9 cellular contexts compared by ENCODE assay signal in the genomic region with DNA sequence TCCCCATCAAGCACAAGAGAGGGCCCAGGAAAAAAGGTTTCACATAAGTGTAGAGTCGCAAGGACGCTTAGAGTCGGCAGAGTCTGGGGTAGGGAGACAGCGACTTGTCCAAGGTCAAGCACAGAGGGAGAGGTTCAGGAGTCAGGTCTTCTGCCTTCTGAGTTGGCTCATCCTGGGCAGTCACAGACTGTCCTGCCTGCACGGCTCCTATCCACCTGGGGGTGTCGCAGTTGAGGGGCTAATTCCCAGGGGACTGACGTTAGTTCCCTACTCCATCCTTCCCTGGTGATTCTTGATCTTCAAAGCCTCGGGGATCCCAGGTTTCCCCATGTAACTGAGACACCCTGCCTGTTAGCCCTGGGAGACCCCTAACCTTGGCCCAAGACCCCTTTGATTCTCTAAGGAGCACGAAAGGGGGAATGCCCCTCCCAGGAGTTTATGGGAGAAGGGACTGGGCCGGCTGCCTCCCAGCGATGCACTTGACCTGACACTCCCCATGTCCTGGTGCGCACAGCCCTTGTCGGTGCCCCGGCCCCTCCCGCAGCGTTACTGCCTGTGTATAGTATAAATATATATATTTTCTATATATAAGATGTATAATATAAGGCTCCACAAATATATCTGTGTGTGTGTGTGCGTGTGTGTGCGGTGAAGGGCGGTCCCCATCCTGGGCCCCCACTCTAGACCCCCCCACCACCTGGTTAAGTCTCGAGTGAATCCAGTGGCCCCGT. TPM values are rescaled to one million over a fixed set of nuclear protein-coding genes. Genes with fewer than 3 reads are reported as not detected.
DNase-seq lines count a peak whose midpoint lies in the region; ATAC-seq and TF ChIP-seq lines count a peak whose summit lies in the region.
"Had no signal": no experiment of that assay in that cellular context is flagged by ENCODE, and none has a peak within 500 bp of the region (broad histone marks: within the 10 kb centered on the region; RNA-seq: fewer than 3 reads in every experiment).

No MANE protein-coding gene starts in this region.

- WGBS in heart right ventricle, 2 donors = 39 to 44% methylated on average over 21 of the region's 21 CpGs
- 45 to 51% methylated on average over 19 to 20 of the region's 21 CpGs for WGBS in thyroid gland, 2 donors

- DNase-seq in heart right ventricle = no peak
- no peak for DNase-seq in left cardiac atrium
- DNase-seq in RPMI7951 (ENCODE audit: low read depth) = peak; percentile 18
- DNase-seq in foreskin fibroblast = peak in 1 of 2 donors; percentile 62
- peak; percentile 15 to 32 for DNase-seq in thyroid gland
- no peak for DNase-seq in NCI-H446 (lab: John Stamatoyannopoulos, UW)
- no peak for DNase-seq in SIG-M5 (lab: John Stamatoyannopoulos, UW)
- no peak for DNase-seq in T-helper 1 cell

- H3K27me3 ChIP-seq in heart right ventricle (peaks cover 0 to 6% (median 0%) of the 10 kb centered on the region in 7 donors), thyroid gland (no peaks in the 10 kb centered on the region)
- H3K27me3 ChIP-seq: SJSA1 had no signal

- H3K4me1 ChIP-seq in heart right ventricle (peaks cover 0 to 19% (median 9%) of the 10 kb centered on the region in 9 donors), thyroid gland (peaks cover 0 to 7% of the 10 kb centered on the region in 2 donors)

- H3K9me3 ChIP-seq in heart right ventricle (no peaks in the 10 kb centered on the region), thyroid gland (no peaks in the 10 kb centered on the region)
- H3K9me3 ChIP-seq: SJSA1 had no signal

- intact Hi-C loops in heart right ventricle (cut with DNase I) = loop anchor here in 1 of 10 donors (5.0 kb wide), 1 partner anchor 522 kb away; no protein-coding TSS in a partner anchor
- intact Hi-C loops in left cardiac atrium (cut with DNase I) = no loop called here
- intact Hi-C loops in thyroid gland (cut with DNase I) = no loop called here

- H3K4me3 ChIP-seq in heart right ventricle = no peak overlapping the region
- no peak overlapping the region for H3K4me3 ChIP-seq in foreskin fibroblast (ENCODE audit: low read depth in 1 of 2, low read length in 2 of 2)
- no peak overlapping the region for H3K4me3 ChIP-seq in thyroid gland (replicated peaks in 1 of 3)
- H3K4me3 ChIP-seq: SJSA1 had no signal

- no peak overlapping the region for H3K27ac ChIP-seq in heart right ventricle
- H3K27ac ChIP-seq in thyroid gland = no peak overlapping the region
- H3K27ac ChIP-seq: SJSA1 had no signal

- TF ChIP-seq CTCF in heart right ventricle (IDR thresholded peaks at IDR 0.05) (peak in 7 of 9 donors; percentile 16 to 42 (median 37)), foreskin fibroblast (IDR thresholded peaks at IDR 0.05; ENCODE audit: low read depth, low read length) (peak; percentile 15), thyroid gland (IDR thresholded peaks at IDR 0.05) (peak in 3 of 6 experiments; percentile 14 to 29 (median 19))

- ATAC-seq in heart right ventricle (peak in 2 of 8 donors; percentile 37 to 43), left cardiac atrium (no peak)

- H3K36me3 ChIP-seq in heart right ventricle = peaks cover 0 to 6% (median 0%) of the 10 kb centered on the region in 9 donors
- H3K36me3 ChIP-seq in thyroid gland = no peaks in the 10 kb centered on the region
- H3K36me3 ChIP-seq: SJSA1 had no signal

- no peak for TF ChIP-seq POLR2A in thyroid gland (IDR thresholded peaks at IDR 0.05)

RNA-seq across cellular contexts. Expression of a gene that starts 14.7 kb away (rescaled TPM):
- total RNA-seq in heart right ventricle (10 to 100 TPM; 15.8 to 21.0 (median 18.0) TPM), left cardiac atrium (10 to 100 TPM; 14.1 to 16.8 TPM), thyroid gland (10 to 100 TPM; 19.2 to 32.0 (median 21.9) TPM)
- 10 to 100 TPM; 13.6 to 17.5 TPM for polyA plus RNA-seq in heart right ventricle
- 7.6 and 8.0 TPM in 2 replicates for total RNA-seq in RPMI7951 (2014; rRNA removed; shearing (Covaris generic))

RNA-seq across cellular contexts. Expression of a gene that starts 35.1 kb away (rescaled TPM):
- total RNA-seq in heart right ventricle (10 to 100 TPM; 30.3 to 67.9 (median 41.6) TPM), left cardiac atrium (10 to 100 TPM; 48.3 to 60.8 TPM), thyroid gland (10 to 100 TPM in 1 of 4 donors, 1 to 10 TPM in 3; 3.9 to 22.0 (median 6.8) TPM)
- 10 to 100 TPM; 29.8 to 85.8 TPM for polyA plus RNA-seq in heart right ventricle
- total RNA-seq in RPMI7951 (2014; rRNA removed; shearing (Covaris generic)) = 7.0 and 14.8 TPM in 2 replicates

Comparison
In these comparisons a context has a peak if more than half of its experiments do, and no peak if none do; other contexts are left out.
1. DNase-seq: peak in RPMI7951 (single experiment) and thyroid gland (2 of 2); none in heart right ventricle (0 of 2), left cardiac atrium (single experiment), NCI-H446 (0 of 2), SIG-M5 (single experiment) and T-helper 1 cell (0 of 5).